In genomic region chr22:50525991-50526848, GRCh38 we compare ENCODE assay signal across 1 cellular context.
TF ChIP-seq lines count a peak whose summit lies in the region.

No MANE protein-coding gene starts in this region.

TF ChIP-seq in K562, 482 proteins besides CTCF, POLR2A, EP300 and RAD21 (continued from another document and continues in another):
- no peak for TF ChIP-seq ZNF512 (tag; IDR thresholded peaks at IDR 0.05)
- TF ChIP-seq E2F3 (CRISPR knock-in tag; IDR thresholded peaks at IDR 0.05): 0 out of 2 replicates have a peak, but pooled peaks have one; percentile 39
- TF ChIP-seq, protein P1, sequence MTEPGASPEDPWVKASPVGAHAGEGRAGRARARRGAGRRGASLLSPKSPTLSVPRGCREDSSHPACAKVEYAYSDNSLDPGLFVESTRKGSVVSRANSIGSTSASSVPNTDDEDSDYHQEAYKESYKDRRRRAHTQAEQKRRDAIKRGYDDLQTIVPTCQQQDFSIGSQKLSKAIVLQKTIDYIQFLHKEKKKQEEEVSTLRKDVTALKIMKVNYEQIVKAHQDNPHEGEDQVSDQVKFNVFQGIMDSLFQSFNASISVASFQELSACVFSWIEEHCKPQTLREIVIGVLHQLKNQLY (CRISPR knock-in tag; conservative IDR thresholded peaks at IDR 0.05): no peak
- no peak for TF ChIP-seq BRCA1 (IDR thresholded peaks at IDR 0.05)
- no peak for TF ChIP-seq BRCA1 (CRISPR knock-in tag; IDR thresholded peaks at IDR 0.05)
- no peak for TF ChIP-seq ZNF165 (CRISPR knock-in tag; IDR thresholded peaks at IDR 0.05; ENCODE audit: borderline replicate concordance)
- TF ChIP-seq SFPQ (IDR thresholded peaks at IDR 0.05; ENCODE audit: low read depth, low read length): no peak
- no peak for TF ChIP-seq KDM2B (CRISPR knock-in tag; IDR thresholded peaks at IDR 0.05)
- TF ChIP-seq LEF1 (IDR thresholded peaks at IDR 0.05): no peak
- TF ChIP-seq EWSR1 (IDR thresholded peaks at IDR 0.05; ENCODE audit: borderline replicate concordance, low read depth, partially characterized antibody): no peak
- TF ChIP-seq NCOR1 (IDR thresholded peaks at IDR 0.05): no peak
- TF ChIP-seq CREB5 (CRISPR knock-in tag; IDR thresholded peaks at IDR 0.05): no peak
- TF ChIP-seq SP2 (IDR thresholded peaks at IDR 0.05; ENCODE audit: extremely low read depth, low read depth, low read length, poor library complexity, severe bottlenecking): no peak
- TF ChIP-seq, protein P2, sequence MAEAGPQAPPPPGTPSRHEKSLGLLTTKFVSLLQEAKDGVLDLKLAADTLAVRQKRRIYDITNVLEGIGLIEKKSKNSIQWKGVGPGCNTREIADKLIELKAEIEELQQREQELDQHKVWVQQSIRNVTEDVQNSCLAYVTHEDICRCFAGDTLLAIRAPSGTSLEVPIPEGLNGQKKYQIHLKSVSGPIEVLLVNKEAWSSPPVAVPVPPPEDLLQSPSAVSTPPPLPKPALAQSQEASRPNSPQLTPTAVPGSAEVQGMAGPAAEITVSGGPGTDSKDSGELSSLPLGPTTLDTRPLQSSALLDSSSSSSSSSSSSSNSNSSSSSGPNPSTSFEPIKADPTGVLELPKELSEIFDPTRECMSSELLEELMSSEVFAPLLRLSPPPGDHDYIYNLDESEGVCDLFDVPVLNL (CRISPR knock-in tag; IDR thresholded peaks at IDR 0.05; ENCODE audit: low read depth): no peak
- no peak for TF ChIP-seq CBX8 (IDR thresholded peaks at IDR 0.05; ENCODE audit: borderline replicate concordance, extremely low read depth, low read depth, low read length, poor library complexity, severe bottlenecking)
- TF ChIP-seq TCFL5 (CRISPR knock-in tag; conservative IDR thresholded peaks at IDR 0.05): no peak
- TF ChIP-seq ELF4 (CRISPR knock-in tag; IDR thresholded peaks at IDR 0.05): no peak
- TF ChIP-seq ZNF436 (CRISPR knock-in tag; IDR thresholded peaks at IDR 0.05): no peak
- TF ChIP-seq CBX5 (IDR thresholded peaks at IDR 0.05; ENCODE audit: borderline replicate concordance, low read depth): no peak
- TF ChIP-seq FOSL1 (tag; conservative IDR thresholded peaks at IDR 0.05): no peak
- TF ChIP-seq HDAC6 (IDR thresholded peaks at IDR 0.05; ENCODE audit: low read depth, low read length): no peak
- TF ChIP-seq, protein P3, sequence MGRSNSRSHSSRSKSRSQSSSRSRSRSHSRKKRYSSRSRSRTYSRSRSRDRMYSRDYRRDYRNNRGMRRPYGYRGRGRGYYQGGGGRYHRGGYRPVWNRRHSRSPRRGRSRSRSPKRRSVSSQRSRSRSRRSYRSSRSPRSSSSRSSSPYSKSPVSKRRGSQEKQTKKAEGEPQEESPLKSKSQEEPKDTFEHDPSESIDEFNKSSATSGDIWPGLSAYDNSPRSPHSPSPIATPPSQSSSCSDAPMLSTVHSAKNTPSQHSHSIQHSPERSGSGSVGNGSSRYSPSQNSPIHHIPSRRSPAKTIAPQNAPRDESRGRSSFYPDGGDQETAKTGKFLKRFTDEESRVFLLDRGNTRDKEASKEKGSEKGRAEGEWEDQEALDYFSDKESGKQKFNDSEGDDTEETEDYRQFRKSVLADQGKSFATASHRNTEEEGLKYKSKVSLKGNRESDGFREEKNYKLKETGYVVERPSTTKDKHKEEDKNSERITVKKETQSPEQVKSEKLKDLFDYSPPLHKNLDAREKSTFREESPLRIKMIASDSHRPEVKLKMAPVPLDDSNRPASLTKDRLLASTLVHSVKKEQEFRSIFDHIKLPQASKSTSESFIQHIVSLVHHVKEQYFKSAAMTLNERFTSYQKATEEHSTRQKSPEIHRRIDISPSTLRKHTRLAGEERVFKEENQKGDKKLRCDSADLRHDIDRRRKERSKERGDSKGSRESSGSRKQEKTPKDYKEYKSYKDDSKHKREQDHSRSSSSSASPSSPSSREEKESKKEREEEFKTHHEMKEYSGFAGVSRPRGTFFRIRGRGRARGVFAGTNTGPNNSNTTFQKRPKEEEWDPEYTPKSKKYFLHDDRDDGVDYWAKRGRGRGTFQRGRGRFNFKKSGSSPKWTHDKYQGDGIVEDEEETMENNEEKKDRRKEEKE (IDR thresholded peaks at IDR 0.05; ENCODE audit: borderline replicate concordance in 1 of 2, control insufficient read depth in 1 of 2, low read depth in 2 of 2, low read length in 1 of 2): no peak
- 0 out of 2 replicates have a peak, but pooled peaks have one; percentile 36 for TF ChIP-seq DMBX1 (CRISPR knock-in tag; IDR thresholded peaks at IDR 0.05; ENCODE audit: borderline replicate concordance)
- TF ChIP-seq L3MBTL2 (IDR thresholded peaks at IDR 0.05): peak; percentile 96
- no peak for TF ChIP-seq MEF2A (IDR thresholded peaks at IDR 0.05; ENCODE audit: control insufficient read depth, low read depth, low read length)
- no peak for TF ChIP-seq ILK (tag; IDR thresholded peaks at IDR 0.05; ENCODE audit: borderline replicate concordance, low read depth)
- TF ChIP-seq TAF15 (IDR thresholded peaks at IDR 0.05; ENCODE audit: low read depth, low read length): no peak
- TF ChIP-seq KLF13 (tag; IDR thresholded peaks at IDR 0.05; ENCODE audit: borderline replicate concordance, low read depth): no peak
- TF ChIP-seq, protein P4, sequence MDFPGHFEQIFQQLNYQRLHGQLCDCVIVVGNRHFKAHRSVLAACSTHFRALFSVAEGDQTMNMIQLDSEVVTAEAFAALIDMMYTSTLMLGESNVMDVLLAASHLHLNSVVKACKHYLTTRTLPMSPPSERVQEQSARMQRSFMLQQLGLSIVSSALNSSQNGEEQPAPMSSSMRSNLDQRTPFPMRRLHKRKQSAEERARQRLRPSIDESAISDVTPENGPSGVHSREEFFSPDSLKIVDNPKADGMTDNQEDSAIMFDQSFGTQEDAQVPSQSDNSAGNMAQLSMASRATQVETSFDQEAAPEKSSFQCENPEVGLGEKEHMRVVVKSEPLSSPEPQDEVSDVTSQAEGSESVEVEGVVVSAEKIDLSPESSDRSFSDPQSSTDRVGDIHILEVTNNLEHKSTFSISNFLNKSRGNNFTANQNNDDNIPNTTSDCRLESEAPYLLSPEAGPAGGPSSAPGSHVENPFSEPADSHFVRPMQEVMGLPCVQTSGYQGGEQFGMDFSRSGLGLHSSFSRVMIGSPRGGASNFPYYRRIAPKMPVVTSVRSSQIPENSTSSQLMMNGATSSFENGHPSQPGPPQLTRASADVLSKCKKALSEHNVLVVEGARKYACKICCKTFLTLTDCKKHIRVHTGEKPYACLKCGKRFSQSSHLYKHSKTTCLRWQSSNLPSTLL (IDR thresholded peaks at IDR 0.05): no peak
- TF ChIP-seq, protein P5, sequence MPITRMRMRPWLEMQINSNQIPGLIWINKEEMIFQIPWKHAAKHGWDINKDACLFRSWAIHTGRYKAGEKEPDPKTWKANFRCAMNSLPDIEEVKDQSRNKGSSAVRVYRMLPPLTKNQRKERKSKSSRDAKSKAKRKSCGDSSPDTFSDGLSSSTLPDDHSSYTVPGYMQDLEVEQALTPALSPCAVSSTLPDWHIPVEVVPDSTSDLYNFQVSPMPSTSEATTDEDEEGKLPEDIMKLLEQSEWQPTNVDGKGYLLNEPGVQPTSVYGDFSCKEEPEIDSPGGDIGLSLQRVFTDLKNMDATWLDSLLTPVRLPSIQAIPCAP (CRISPR knock-in tag; IDR thresholded peaks at IDR 0.05; ENCODE audit: borderline replicate concordance): no peak
- TF ChIP-seq ASH1L (IDR thresholded peaks at IDR 0.05; ENCODE audit: borderline replicate concordance, low read depth, partially characterized antibody): no peak
- TF ChIP-seq ZNF780A (CRISPR knock-in tag; IDR thresholded peaks at IDR 0.05): no peak
- TF ChIP-seq, protein P6, sequence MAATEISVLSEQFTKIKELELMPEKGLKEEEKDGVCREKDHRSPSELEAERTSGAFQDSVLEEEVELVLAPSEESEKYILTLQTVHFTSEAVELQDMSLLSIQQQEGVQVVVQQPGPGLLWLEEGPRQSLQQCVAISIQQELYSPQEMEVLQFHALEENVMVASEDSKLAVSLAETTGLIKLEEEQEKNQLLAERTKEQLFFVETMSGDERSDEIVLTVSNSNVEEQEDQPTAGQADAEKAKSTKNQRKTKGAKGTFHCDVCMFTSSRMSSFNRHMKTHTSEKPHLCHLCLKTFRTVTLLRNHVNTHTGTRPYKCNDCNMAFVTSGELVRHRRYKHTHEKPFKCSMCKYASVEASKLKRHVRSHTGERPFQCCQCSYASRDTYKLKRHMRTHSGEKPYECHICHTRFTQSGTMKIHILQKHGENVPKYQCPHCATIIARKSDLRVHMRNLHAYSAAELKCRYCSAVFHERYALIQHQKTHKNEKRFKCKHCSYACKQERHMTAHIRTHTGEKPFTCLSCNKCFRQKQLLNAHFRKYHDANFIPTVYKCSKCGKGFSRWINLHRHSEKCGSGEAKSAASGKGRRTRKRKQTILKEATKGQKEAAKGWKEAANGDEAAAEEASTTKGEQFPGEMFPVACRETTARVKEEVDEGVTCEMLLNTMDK (IDR thresholded peaks at IDR 0.05; ENCODE audit: borderline replicate concordance, insufficient read depth, low read depth, low read length, poor library complexity, severe bottlenecking): peak; percentile 92
- no peak for TF ChIP-seq SIN3B (IDR thresholded peaks at IDR 0.05; ENCODE audit: low read depth)
- TF ChIP-seq SNIP1 (IDR thresholded peaks at IDR 0.05; ENCODE audit: low read depth): no peak
- TF ChIP-seq GATAD2A (IDR thresholded peaks at IDR 0.05): no peak
- TF ChIP-seq SRSF1 (IDR thresholded peaks at IDR 0.05; ENCODE audit: low read depth, low read length): no peak
- no peak for TF ChIP-seq HMG20B (CRISPR knock-in tag; IDR thresholded peaks at IDR 0.05)
- TF ChIP-seq CLOCK (CRISPR knock-in tag; IDR thresholded peaks at IDR 0.05; ENCODE audit: borderline replicate concordance): no peak
- no peak for TF ChIP-seq HCFC1 (IDR thresholded peaks at IDR 0.05; ENCODE audit: low read depth, low read length)
- no peak for TF ChIP-seq MTA1 (IDR thresholded peaks at IDR 0.05; ENCODE audit: borderline replicate concordance)
- TF ChIP-seq ZNF239 (CRISPR knock-in tag; IDR thresholded peaks at IDR 0.05): no peak
- TF ChIP-seq NFE2L1 (tag; IDR thresholded peaks at IDR 0.05; ENCODE audit: borderline replicate concordance, low read depth): no peak
- no peak for TF ChIP-seq CBX2 (IDR thresholded peaks at IDR 0.05; ENCODE audit: insufficient read depth, low read length, poor library complexity, severe bottlenecking)
- peak; percentile 83 for TF ChIP-seq MYC (IDR thresholded peaks at IDR 0.05; ENCODE audit: low read depth, low read length)
- TF ChIP-seq MYC (CRISPR knock-in tag; IDR thresholded peaks at IDR 0.05; ENCODE audit: borderline replicate concordance, low read depth): no peak; the same call in 1 of the 2 replicates
- TF ChIP-seq ZEB2 (IDR thresholded peaks at IDR 0.05): no peak
- no peak for TF ChIP-seq NR2F6 (CRISPR knock-in tag; IDR thresholded peaks at IDR 0.05)
- no peak for TF ChIP-seq ESRRB (CRISPR knock-in tag; IDR thresholded peaks at IDR 0.05; ENCODE audit: borderline replicate concordance)
- no peak for TF ChIP-seq ZC3H8 (IDR thresholded peaks at IDR 0.05)
- TF ChIP-seq HIVEP1 (CRISPR knock-in tag; IDR thresholded peaks at IDR 0.05): peak; percentile 67; the same call in 1 of the 2 replicates
- peak; percentile 28; the same call in 1 of the 2 replicates for TF ChIP-seq NFIC (IDR thresholded peaks at IDR 0.05)
